In genomic region chr5:146425023-146425422, GRCh38 we compare ENCODE assay signal across 18 cellular contexts.
"Had no signal": no experiment of that assay in that cellular context is flagged by ENCODE, and none has a peak within 500 bp of the region (broad histone marks: within the 10 kb centered on the region; RNA-seq: fewer than 3 reads in every experiment).

No MANE protein-coding gene starts in this region.

- H3K9me3 Mint-ChIP-seq: activated naive CD4-positive, alpha-beta T cell treated with anti-CD3 and anti-CD28 coated beads for 36 hours; activated naive CD8-positive, alpha-beta T cell treated with anti-CD3 and anti-CD28 coated beads, Interleukin-2, amount 50 U/mL, for 24 hours; activated T-helper 2 cell treated with anti-CD3 and anti-CD28 coated beads, Interferon-gamma antibody, Interleukin-2, Interleukin-4, amounts not matched to agents 10 μg/mL and 5 μg/mL and 100 μg/mL, durations not matched to agents 14 hours and 24 hours and 36 hours; immature natural killer cell; mesothelial cell of epicardium; type B pancreatic cell had no signal

- DNase-seq: activated CD4-positive, alpha-beta T cell treated with anti-CD3 and anti-CD28 coated beads for 1 hour; activated CD4-positive, alpha-beta T cell treated with anti-CD3 and anti-CD28 coated beads, Interleukin-2, amount 50 U/mL, for 4 hours; activated naive CD4-positive, alpha-beta T cell treated with anti-CD3 and anti-CD28 coated beads for 36 hours; activated naive CD8-positive, alpha-beta T cell treated with anti-CD3 and anti-CD28 coated beads, Interleukin-2, amount 50 U/mL, for 24 hours; activated T-cell treated with anti-CD3 and anti-CD28 coated beads, Interleukin-2, amount 50 U/mL, for 1 hour; aorta; cerebellar nuclear complex; effector CD8-positive, alpha-beta T cell; glutamatergic neuron; hypothalamus; immature natural killer cell; stimulated activated naive CD8-positive, alpha-beta T cell treated with anti-CD3 and anti-CD28 coated beads, Interleukin-15, Interleukin-2, amounts not matched to agents 100 U/mL and 50 U/mL, for 24 hours had no signal

- H3K27ac ChIP-seq: foreskin keratinocyte, suprapubic skin had no signal

- H3K27ac Mint-ChIP-seq: activated naive CD4-positive, alpha-beta T cell treated with anti-CD3 and anti-CD28 coated beads for 36 hours; activated naive CD8-positive, alpha-beta T cell treated with anti-CD3 and anti-CD28 coated beads, Interleukin-2, amount 50 U/mL, for 24 hours; activated T-helper 2 cell treated with anti-CD3 and anti-CD28 coated beads, Interferon-gamma antibody, Interleukin-2, Interleukin-4, amounts not matched to agents 10 μg/mL and 5 μg/mL and 100 μg/mL, durations not matched to agents 14 hours and 24 hours and 36 hours; immature natural killer cell; mesothelial cell of epicardium; type B pancreatic cell had no signal

- H3K9me3 ChIP-seq: suprapubic skin had no signal

- H3K4me3 Mint-ChIP-seq: activated naive CD4-positive, alpha-beta T cell treated with anti-CD3 and anti-CD28 coated beads for 36 hours; activated naive CD8-positive, alpha-beta T cell treated with anti-CD3 and anti-CD28 coated beads, Interleukin-2, amount 50 U/mL, for 24 hours; immature natural killer cell; mesothelial cell of epicardium; type B pancreatic cell had no signal

- H3K36me3 Mint-ChIP-seq: immature natural killer cell, mesothelial cell of epicardium, type B pancreatic cell had no signal

- ATAC-seq: activated naive CD8-positive, alpha-beta T cell treated with anti-CD3 and anti-CD28 coated beads, Interleukin-2, amount 50 U/mL, for 24 hours; sciatic nerve; stimulated activated naive CD8-positive, alpha-beta T cell treated with anti-CD3 and anti-CD28 coated beads, Interleukin-15, Interleukin-2, amounts not matched to agents 100 U/mL and 50 U/mL, for 24 hours had no signal

- H3K27me3 ChIP-seq: foreskin keratinocyte had no signal

- H3K4me3 ChIP-seq: suprapubic skin had no signal

- H3K36me3 ChIP-seq: suprapubic skin had no signal
